8 cellular contexts compared by ENCODE assay signal in genomic region chr6:161272600-161273355, GRCh38. TPM values are rescaled to one million over a fixed set of nuclear protein-coding genes. Genes with fewer than 3 reads are reported as not detected.
DNase-seq lines count a peak whose midpoint lies in the region; ATAC-seq and TF ChIP-seq lines count a peak whose summit lies in the region.

No MANE protein-coding gene starts in this region.

- H3K4me1 ChIP-seq in heart right ventricle: peaks cover 0 to 20% (median 12%) of the 10 kb centered on the region in 9 donors

- H3K27ac ChIP-seq in heart right ventricle: peak overlapping the region in 4 of 10 donors; percentile 55 to 84 (median 64)

- H3K4me1 Mint-ChIP-seq in T-helper 2 cell treated with Interferon-gamma antibody and Interleukin-4, amounts not matched to agents 5 μg/mL and 100 μg/mL, for 36 hours (ENCODE audit: low read depth): peaks cover 34% of the 10 kb centered on the region
- H3K4me1 Mint-ChIP-seq in progenitor cell of endocrine pancreas (ENCODE audit: low read depth): peaks cover 25% of the 10 kb centered on the region

- no peaks in the 10 kb centered on the region for H3K36me3 ChIP-seq in heart right ventricle

- no peak for TF ChIP-seq CTCF in heart right ventricle (IDR thresholded peaks at IDR 0.05)
- no peak for TF ChIP-seq CTCF in progenitor cell of endocrine pancreas (IDR thresholded peaks at IDR 0.05; ENCODE audit: unreplicated experiment)

- peaks cover 10% of the 10 kb centered on the region for H3K36me3 Mint-ChIP-seq in T-helper 2 cell treated with Interferon-gamma antibody and Interleukin-4, amounts not matched to agents 5 μg/mL and 100 μg/mL, for 36 hours (ENCODE audit: low read depth)
- H3K36me3 Mint-ChIP-seq in progenitor cell of endocrine pancreas (ENCODE audit: insufficient read depth): peaks cover 11% of the 10 kb centered on the region

- WGBS in heart right ventricle, 2 donors: 38 to 40% methylated on average over 11 of the region's 11 CpGs

- ATAC-seq in heart right ventricle (peak in 3 of 8 donors; percentile 5 to 27 (median 26)), Right ventricle myocardium superior (ENCODE audit: poor library complexity) (no peak), GM19395 (IDR thresholded peaks at IDR 0.05; ENCODE audit: unreplicated experiment) (no peak), GM19035 (IDR thresholded peaks at IDR 0.05; ENCODE audit: unreplicated experiment) (no peak)

- peak overlapping the region; percentile 44 to 73 (median 66) for H3K4me3 ChIP-seq in heart right ventricle

- H3K9me3 ChIP-seq in heart right ventricle: no peaks in the 10 kb centered on the region

- H3K27me3 Mint-ChIP-seq in T-helper 2 cell treated with Interferon-gamma antibody and Interleukin-4, amounts not matched to agents 5 μg/mL and 100 μg/mL, for 36 hours (ENCODE audit: low read depth): peaks cover 13% of the 10 kb centered on the region
- H3K27me3 Mint-ChIP-seq in progenitor cell of endocrine pancreas: no peaks in the 10 kb centered on the region

- H3K27ac Mint-ChIP-seq in T-helper 2 cell treated with Interferon-gamma antibody and Interleukin-4, amounts not matched to agents 5 μg/mL and 100 μg/mL, for 36 hours: peak overlapping the region; percentile 96
- peak overlapping the region; percentile 97 for H3K27ac Mint-ChIP-seq in progenitor cell of endocrine pancreas

- peaks cover 0 to 5% (median 0%) of the 10 kb centered on the region in 7 donors for H3K27me3 ChIP-seq in heart right ventricle

- DNase-seq in heart right ventricle: peak in 1 of 2 donors; percentile 27
- DNase-seq in Right ventricle myocardium superior: no peak
- DNase-seq in T-helper 2 cell treated with Interferon-gamma antibody and Interleukin-4, amounts not matched to agents 5 μg/mL and 100 μg/mL, for 36 hours (ENCODE audit: low spot score): no peak
- DNase-seq in fibroblast of the conjunctiva (ENCODE audit: low read depth): peak; percentile 29
- no peak for DNase-seq in progenitor cell of endocrine pancreas (ENCODE audit: low spot score, unreplicated experiment)
- DNase-seq in NCI-H1694 (lab: John Stamatoyannopoulos, UW): no peak

- H3K4me3 Mint-ChIP-seq in T-helper 2 cell treated with Interferon-gamma antibody and Interleukin-4, amounts not matched to agents 5 μg/mL and 100 μg/mL, for 36 hours: peak overlapping the region; percentile 92
- peak overlapping the region; percentile 84 for H3K4me3 Mint-ChIP-seq in progenitor cell of endocrine pancreas (ENCODE audit: low read depth)

- no peaks in the 10 kb centered on the region for H3K9me3 Mint-ChIP-seq in T-helper 2 cell treated with Interferon-gamma antibody and Interleukin-4, amounts not matched to agents 5 μg/mL and 100 μg/mL, for 36 hours
- no peaks in the 10 kb centered on the region for H3K9me3 Mint-ChIP-seq in progenitor cell of endocrine pancreas (ENCODE audit: low read depth)

- intact Hi-C loops in heart right ventricle (cut with DNase I) (loop anchor here in 1 of 10 donors (10.0 kb wide), 1 partner anchor 278 kb away; the partner anchor contains the start of gene MAP3K4), Right ventricle myocardium superior (cut with DNase I) (no loop called here)

RNA-seq across cellular contexts. Expression of gene AGPAT4, which starts 1.1 kb away (rescaled TPM):
- total RNA-seq in heart right ventricle (1 to 10 TPM; 1.3 to 3.8 (median 1.9) TPM), Right ventricle myocardium superior (2.1 TPM), progenitor cell of endocrine pancreas (43.7 and 44.2 TPM in 2 replicates)
- 1 to 10 TPM; 1.2 to 1.3 TPM for polyA plus RNA-seq in heart right ventricle
